Comparison of ENCODE assay signal across 21 cellular contexts in genomic region chr7:11376549-11376948, GRCh38.
"Had no signal": no experiment of that assay in that cellular context is flagged by ENCODE, and none has a peak within 500 bp of the region (broad histone marks: within the 10 kb centered on the region; RNA-seq: fewer than 3 reads in every experiment).

No MANE protein-coding gene starts in this region.

- ATAC-seq: heart left ventricle; left ventricle myocardium superior; sciatic nerve; stimulated activated naive B cell treated with anti-CD40 and anti-IgM and Interleukin-4, amounts not matched to agents 10 μg/mL and 1 μg/mL and 100 μg/mL, for 72 hours; stimulated activated naive CD8-positive, alpha-beta T cell treated with anti-CD3 and anti-CD28 coated beads, Interleukin-15, amount 100 ng/mL, for 72 hours; upper lobe of right lung had no signal

- H3K27ac ChIP-seq: colonic mucosa, heart left ventricle, pancreas, testis, tibial nerve, upper lobe of right lung, vagina had no signal

- H3K27me3 ChIP-seq: colonic mucosa, heart left ventricle, pancreas, testis, tibial nerve, upper lobe of right lung, vagina had no signal

- H3K9me3 ChIP-seq: colonic mucosa, heart left ventricle, pancreas, testis, tibial nerve, upper lobe of right lung, vagina had no signal

- H3K4me3 ChIP-seq: colonic mucosa, heart left ventricle, pancreas, testis, tibial nerve, upper lobe of right lung, vagina had no signal

- H3K36me3 ChIP-seq: colonic mucosa, heart left ventricle, pancreas, upper lobe of right lung, vagina had no signal

- DNase-seq: colonic mucosa; dermis blood vessel endothelial cell; endodermal cell; foreskin melanocyte; heart left ventricle; hippocampal formation; left ventricle myocardium superior; mesendoderm; naive B cell; occipital lobe; pancreas; retina; stimulated activated CD4-positive, alpha-beta T cell treated with anti-CD3 and anti-CD28 coated beads, Interleukin-2, amount 100 ng/mL, for 24 hours; stimulated activated CD4-positive, alpha-beta T cell treated with anti-CD3 and anti-CD28 coated beads, Interleukin-4, amount 100 ng/mL, for 4 hours; stimulated activated naive B cell treated with anti-CD40 and anti-IgM and Interleukin-4, amounts not matched to agents 10 μg/mL and 1 μg/mL and 100 μg/mL, for 72 hours; stimulated activated naive CD8-positive, alpha-beta T cell treated with anti-CD3 and anti-CD28 coated beads, Interleukin-15, amount 100 ng/mL, for 72 hours; testis; upper lobe of right lung had no signal

- H3K4me1 ChIP-seq: colonic mucosa, heart left ventricle, testis, tibial nerve, upper lobe of right lung, vagina had no signal
